In genomic region chr4:81352476-81352875, GRCh38 we compare ENCODE assay signal across 31 cellular contexts.
DNase-seq lines count a peak whose midpoint lies in the region; ATAC-seq, FAIRE-seq and TF ChIP-seq lines count a peak whose summit lies in the region.
"Had no signal": no experiment of that assay in that cellular context is flagged by ENCODE, and none has a peak within 500 bp of the region (broad histone marks: within the 10 kb centered on the region; RNA-seq: fewer than 3 reads in every experiment).

No MANE protein-coding gene starts in this region.

- H3K27me3 ChIP-seq in mammary epithelial cell (ENCODE audit: insufficient read depth, low read length), result no peaks in the 10 kb centered on the region
- H3K27me3 ChIP-seq in astrocyte (ENCODE audit: insufficient read depth, low read length), result no peaks in the 10 kb centered on the region
- H3K27me3 ChIP-seq: BLaER1 treated with 17β-estradiol and CSF1 and Interleukin-3, amounts not matched to agents 10 nM and 100 nM; gastroesophageal sphincter; left lung had no signal

- dilution Hi-C loops in mammary epithelial cell (cut with HindIII; ENCODE audit: low sequenced_read_pairs), result no loop called here

- CTCF ChIA-PET in mammary epithelial cell (lab: Charles Lee; ENCODE audit: low non-redundant PET) (no interaction called here), MCF 10A (lab: Yijun Ruan, JAX) (interaction anchor here (0.6 to 6.7 kb wide), 56 partner anchors 8 to 1015 kb away, joined by 3 to 192 read pairs (median 4); partner anchors contain the start of gene BMP3), GM10248 (lab: Yijun Ruan, JAX) (interaction anchor here (1.0 to 2.9 kb wide), 22 partner anchors 9 to 989 kb away, joined by 3 to 40 read pairs (median 4); no protein-coding TSS in a partner anchor)

- no peaks in the 10 kb centered on the region for H3K36me3 ChIP-seq in mammary epithelial cell (ENCODE audit: insufficient read depth, low read length)
- no peaks in the 10 kb centered on the region for H3K36me3 ChIP-seq in astrocyte (ENCODE audit: insufficient read depth, low read length)
- H3K36me3 ChIP-seq: BLaER1 treated with 17β-estradiol and CSF1 and Interleukin-3, amounts not matched to agents 10 nM and 100 nM; gastroesophageal sphincter; left lung; thoracic aorta had no signal

- no peaks in the 10 kb centered on the region for H3K9me3 Mint-ChIP-seq in MCF 10A (ENCODE audit: unreplicated experiment)
- H3K9me3 Mint-ChIP-seq in astrocyte (ENCODE audit: unreplicated experiment), result no peaks in the 10 kb centered on the region
- H3K9me3 Mint-ChIP-seq: activated naive CD8-positive, alpha-beta T cell treated with anti-CD3 and anti-CD28 coated beads, Interleukin-2, amount 50 U/mL, for 24 hours; immature natural killer cell had no signal

- TF ChIP-seq CTCF in mammary epithelial cell (conservative IDR thresholded peaks at IDR 0.05 in 1 of 2, IDR thresholded peaks at IDR 0.05 in 1 of 2; ENCODE audit: extremely low read depth in 1 of 2, insufficient read depth in 1 of 2, low read depth in 1 of 2, low read length in 2 of 2) (no peak), MCF 10A (IDR thresholded peaks at IDR 0.05; ENCODE audit: unreplicated experiment) (no peak), astrocyte (IDR thresholded peaks at IDR 0.05; ENCODE audit: insufficient read depth, low read depth, low read length) (no peak), GM10248 (IDR thresholded peaks at IDR 0.05; ENCODE audit: control extremely low read depth, extremely low read depth, low read depth, missing control alignments) (no peak)

- no peak overlapping the region for H3K4me3 ChIP-seq in mammary epithelial cell (replicated peaks in 1 of 3; ENCODE audit: insufficient read depth in 1 of 3, low read depth in 2 of 3, low read length in 3 of 3)
- no peak overlapping the region for H3K4me3 ChIP-seq in astrocyte (ENCODE audit: insufficient read depth, low read depth, low read length)
- H3K4me3 ChIP-seq: BLaER1 treated with 17β-estradiol and CSF1 and Interleukin-3, amounts not matched to agents 10 nM and 100 nM; gastroesophageal sphincter; left lung; thoracic aorta had no signal

- H4K20me1 ChIP-seq in mammary epithelial cell (ENCODE audit: insufficient read depth, low read length), result no peaks in the 10 kb centered on the region
- H4K20me1 ChIP-seq in astrocyte (ENCODE audit: insufficient read depth, low read length), result no peaks in the 10 kb centered on the region
- H4K20me1 ChIP-seq: BLaER1 treated with 17β-estradiol and CSF1 and Interleukin-3, amounts not matched to agents 10 nM and 100 nM had no signal

- H3K27ac Mint-ChIP-seq in MCF 10A (ENCODE audit: low read depth, unreplicated experiment), result no peak overlapping the region
- no peak overlapping the region for H3K27ac Mint-ChIP-seq in astrocyte (ENCODE audit: unreplicated experiment)
- H3K27ac Mint-ChIP-seq: activated naive CD8-positive, alpha-beta T cell treated with anti-CD3 and anti-CD28 coated beads, Interleukin-2, amount 50 U/mL, for 24 hours; immature natural killer cell had no signal

- BruUV-seq in mammary epithelial cell (replicated peaks; lab: Mats Ljungman, UMichigan) (no TSS peak), MCF 10A (replicated peaks; lab: Mats Ljungman, UMichigan) (no TSS peak)

- H3K27ac ChIP-seq in mammary epithelial cell (ENCODE audit: insufficient read depth, low read depth, low read length), result no peak overlapping the region
- no peak overlapping the region for H3K27ac ChIP-seq in astrocyte (ENCODE audit: low read depth, low read length)
- H3K27ac ChIP-seq: 22Rv1; BLaER1 treated with 17β-estradiol and CSF1 and Interleukin-3, amounts not matched to agents 10 nM and 100 nM; gastroesophageal sphincter; left lung; thoracic aorta had no signal

- H3K4me1 Mint-ChIP-seq in MCF 10A (ENCODE audit: insufficient read depth, unreplicated experiment) (no peaks in the 10 kb centered on the region), astrocyte (ENCODE audit: low read depth, unreplicated experiment) (no peaks in the 10 kb centered on the region)
- H3K4me1 Mint-ChIP-seq: activated naive CD8-positive, alpha-beta T cell treated with anti-CD3 and anti-CD28 coated beads, Interleukin-2, amount 50 U/mL, for 24 hours; immature natural killer cell; naive B cell had no signal

- DNase-seq in mammary epithelial cell (peak; percentile 9), MCF 10A (ENCODE audit: unreplicated experiment) (no peak), astrocyte (ENCODE audit: low read depth) (peak; percentile 14), fibroblast of the conjunctiva (ENCODE audit: low read depth) (peak; percentile 37), NCI-H1105 treated with DMSO at 0.1 percent for 48 hours (lab: John Stamatoyannopoulos, UW) (no peak), NCI-H1694 (lab: John Stamatoyannopoulos, UW) (no peak), GM10248 (ENCODE audit: extremely low spot score) (no peak)
- DNase-seq: activated CD8-positive, alpha-beta memory T cell treated with anti-CD3 and anti-CD28 coated beads for 24 hours; activated gamma-delta T cell; activated naive CD8-positive, alpha-beta T cell treated with anti-CD3 and anti-CD28 coated beads, Interleukin-2, amount 50 U/mL, for 24 hours; activated T-cell treated with anti-CD3 and anti-CD28 coated beads, Interleukin-2, amount 50 U/mL, for 1 hour; Caco-2; GDM1; hippocampal formation; immature natural killer cell; left lung; naive B cell; NCI-H1092 treated with DMSO at 0.1 percent for 48 hours; NCI-H2081; NCI-H345; SHP77; stimulated activated CD4-positive, alpha-beta T cell treated with anti-CD3 and anti-CD28 coated beads, Interleukin-15, amount 100 ng/mL, for 24 hours; stimulated activated naive CD4-positive, alpha-beta T cell treated with Interleukin-2 at 50 U/mL for 16 hours had no signal

- POLR2A ChIA-PET in MCF 10A (lab: Yijun Ruan, JAX) (interaction anchor here (1.4 kb wide), 1 partner anchor 283 kb away, joined by 9 read pairs; no protein-coding TSS in a partner anchor), GM10248 (lab: Yijun Ruan, JAX) (no interaction called here)

- WGBS in mammary epithelial cell (ENCODE audit: low coverage, missing lambda C conversion rate), result 54% methylated on average over 3 of the region's 3 CpGs

- FAIRE-seq in astrocyte (lab: Jason Lieb, UNC), result peak; percentile 95
- FAIRE-seq: GM18507, urothelium cell line had no signal

- in situ Hi-C loops in mammary epithelial cell (cut with MboI; ENCODE audit: low sequenced_read_pairs in 2 of 2), result loop anchor here (5.0 to 25.0 kb wide), 3 partner anchors 270 to 990 kb away; no protein-coding TSS in a partner anchor

- ATAC-seq in GM18907 (IDR thresholded peaks at IDR 0.05; ENCODE audit: unreplicated experiment), result no peak
- ATAC-seq: activated naive CD8-positive, alpha-beta T cell treated with anti-CD3 and anti-CD28 coated beads, Interleukin-2, amount 50 U/mL, for 24 hours; gastroesophageal sphincter; Panc1 had no signal

- no peak overlapping the region for H2AFZ ChIP-seq in mammary epithelial cell (ENCODE audit: low read depth, low read length)
- H2AFZ ChIP-seq in astrocyte (ENCODE audit: low read depth, low read length), result no peak overlapping the region

- H3K79me2 ChIP-seq in mammary epithelial cell (ENCODE audit: insufficient read depth, low read length) (no peaks in the 10 kb centered on the region), astrocyte (ENCODE audit: insufficient read depth, low read length) (no peaks in the 10 kb centered on the region)

- no peaks in the 10 kb centered on the region for H3K9me3 ChIP-seq in mammary epithelial cell (replicated peaks; ENCODE audit: insufficient read depth, low read length)
- H3K9me3 ChIP-seq in astrocyte (ENCODE audit: insufficient read depth, low read depth, low read length), result no peaks in the 10 kb centered on the region
- H3K9me3 ChIP-seq: BLaER1 treated with 17β-estradiol and CSF1 and Interleukin-3, amounts not matched to agents 10 nM and 100 nM; Caco-2; gastroesophageal sphincter; left lung; thoracic aorta had no signal

- intact Hi-C loops in mammary epithelial cell (cut with micrococcal nuclease) (loop anchor here (5.0 kb wide), 1 partner anchor 990 kb away; no protein-coding TSS in a partner anchor), MCF 10A (cut with micrococcal nuclease) (loop anchor here (5.0 kb wide), 2 partner anchors 135 to 985 kb away; partner anchors contain the start of gene PRKG2)

- H3K4me2 ChIP-seq in mammary epithelial cell (ENCODE audit: insufficient read depth, low read depth, low read length) (no peak overlapping the region), astrocyte (ENCODE audit: low read length) (no peak overlapping the region)
- H3K4me2 ChIP-seq: BLaER1 treated with 17β-estradiol and CSF1 and Interleukin-3, amounts not matched to agents 10 nM and 100 nM had no signal

- H3K36me3 Mint-ChIP-seq in MCF 10A (ENCODE audit: insufficient read depth, unreplicated experiment), result no peaks in the 10 kb centered on the region
- H3K36me3 Mint-ChIP-seq in astrocyte (ENCODE audit: low read depth, unreplicated experiment), result no peaks in the 10 kb centered on the region
- H3K36me3 Mint-ChIP-seq: immature natural killer cell, naive B cell had no signal

- H3K4me1 ChIP-seq in mammary epithelial cell (ENCODE audit: insufficient read depth, low read length) (no peaks in the 10 kb centered on the region), astrocyte (ENCODE audit: insufficient read depth, low read length) (no peaks in the 10 kb centered on the region)
- H3K4me1 ChIP-seq: BLaER1 treated with 17β-estradiol and CSF1 and Interleukin-3, amounts not matched to agents 10 nM and 100 nM; gastroesophageal sphincter had no signal

- H3K9ac ChIP-seq in mammary epithelial cell (ENCODE audit: insufficient read depth, low read length) (no peak overlapping the region), astrocyte (ENCODE audit: low read length) (no peak overlapping the region)
- H3K9ac ChIP-seq: BLaER1 treated with 17β-estradiol and CSF1 and Interleukin-3, amounts not matched to agents 10 nM and 100 nM had no signal

- H3K27me3 Mint-ChIP-seq in MCF 10A (ENCODE audit: insufficient read depth, unreplicated experiment) (no peaks in the 10 kb centered on the region), astrocyte (ENCODE audit: low read depth, unreplicated experiment) (no peaks in the 10 kb centered on the region)

- H3K4me3 Mint-ChIP-seq in MCF 10A (ENCODE audit: unreplicated experiment) (no peak overlapping the region), astrocyte (ENCODE audit: unreplicated experiment) (no peak overlapping the region)
- H3K4me3 Mint-ChIP-seq: activated naive CD8-positive, alpha-beta T cell treated with anti-CD3 and anti-CD28 coated beads, Interleukin-2, amount 50 U/mL, for 24 hours; immature natural killer cell; naive B cell had no signal

Comparison
In these comparisons a context has a peak if more than half of its experiments do, and no peak if none do; other contexts are left out.
1. DNase-seq: peak in mammary epithelial cell (single experiment), astrocyte (single experiment) and fibroblast of the conjunctiva (single experiment); none in MCF 10A (single experiment), NCI-H1105 treated with DMSO at 0.1 percent for 48 hours (single experiment), NCI-H1694 (single experiment) and GM10248 (single experiment).